In genomic region chr2:8684421-8684884, GRCh38 we compare ENCODE assay signal across 8 cellular contexts.
DNase-seq lines count a peak whose midpoint lies in the region; ATAC-seq lines count a peak whose summit lies in the region.

No MANE protein-coding gene starts in this region.

- DNase-seq in NCI-H446 (lab: John Stamatoyannopoulos, UW) (peak; percentile 46 to 49), NCI-H446 treated with DMSO at 0.1 percent for 48 hours (lab: John Stamatoyannopoulos, UW) (no peak), NCI-H82 treated with DMSO at 0.1 percent for 48 hours (lab: John Stamatoyannopoulos, UW; ENCODE audit: unreplicated experiment) (peak; percentile 24), inferior parietal cortex (ENCODE audit: extremely low spot score) (peak; percentile 52), NCI-H748 (lab: John Stamatoyannopoulos, UW; ENCODE audit: unreplicated experiment) (no peak)
- no peak for DNase-seq in activated naive CD8-positive, alpha-beta T cell treated with anti-CD3 and anti-CD28 coated beads, Interleukin-2, amount 50 U/mL, for 24 hours
- DNase-seq in stimulated activated CD4-positive, alpha-beta T cell treated with anti-CD3 and anti-CD28 coated beads, Interleukin-4, amount 100 ng/mL, for 24 hours: peak; percentile 57

- ATAC-seq in activated naive CD8-positive, alpha-beta T cell treated with anti-CD3 and anti-CD28 coated beads, Interleukin-2, amount 50 U/mL, for 24 hours: peak; percentile 11
- no peak for ATAC-seq in GM21619 (IDR thresholded peaks at IDR 0.05; ENCODE audit: unreplicated experiment)

- H3K4me3 Mint-ChIP-seq in activated naive CD8-positive, alpha-beta T cell treated with anti-CD3 and anti-CD28 coated beads, Interleukin-2, amount 50 U/mL, for 24 hours: peak overlapping the region; percentile 93

- peaks cover 27% of the 10 kb centered on the region for H3K36me3 Mint-ChIP-seq in activated naive CD8-positive, alpha-beta T cell treated with anti-CD3 and anti-CD28 coated beads, Interleukin-2, amount 50 U/mL, for 24 hours (ENCODE audit: low read depth)

- no peaks in the 10 kb centered on the region for H3K9me3 Mint-ChIP-seq in activated naive CD8-positive, alpha-beta T cell treated with anti-CD3 and anti-CD28 coated beads, Interleukin-2, amount 50 U/mL, for 24 hours

- peak overlapping the region; percentile 95 for H3K27ac Mint-ChIP-seq in activated naive CD8-positive, alpha-beta T cell treated with anti-CD3 and anti-CD28 coated beads, Interleukin-2, amount 50 U/mL, for 24 hours

- peaks cover 30% of the 10 kb centered on the region for H3K4me1 Mint-ChIP-seq in activated naive CD8-positive, alpha-beta T cell treated with anti-CD3 and anti-CD28 coated beads, Interleukin-2, amount 50 U/mL, for 24 hours

- H3K27me3 Mint-ChIP-seq in activated naive CD8-positive, alpha-beta T cell treated with anti-CD3 and anti-CD28 coated beads, Interleukin-2, amount 50 U/mL, for 24 hours: peaks cover 7% of the 10 kb centered on the region

Comparison
In these comparisons a context has a peak if more than half of its experiments do, and no peak if none do; other contexts are left out.
1. DNase-seq: peak in NCI-H446 (2 of 2), NCI-H82 treated with DMSO at 0.1 percent for 48 hours (single experiment), inferior parietal cortex (single experiment) and stimulated activated CD4-positive, alpha-beta T cell treated with anti-CD3 and anti-CD28 coated beads, Interleukin-4, amount 100 ng/mL, for 24 hours (single experiment); none in NCI-H446 treated with DMSO at 0.1 percent for 48 hours (single experiment), activated naive CD8-positive, alpha-beta T cell treated with anti-CD3 and anti-CD28 coated beads, Interleukin-2, amount 50 U/mL, for 24 hours (single experiment) and NCI-H748 (single experiment).